In genomic region chr18:76380127-76380729, GRCh38 we compare ENCODE assay signal across 25 cellular contexts.
"Had no signal": no experiment of that assay in that cellular context is flagged by ENCODE, and none has a peak within 500 bp of the region (broad histone marks: within the 10 kb centered on the region; RNA-seq: fewer than 3 reads in every experiment).

No MANE protein-coding gene starts in this region.

- H3K4me1 ChIP-seq: colonic mucosa had no signal

- H3K27me3 ChIP-seq: colonic mucosa, dorsolateral prefrontal cortex, gastroesophageal sphincter, right lobe of liver, vagina had no signal

- H3K27ac Mint-ChIP-seq: activated CD8-positive, alpha-beta T cell treated with anti-CD3 and anti-CD28 coated beads for 36 hours; activated naive CD4-positive, alpha-beta T cell treated with anti-CD3 and anti-CD28 coated beads, Interleukin-2, amount 50 U/mL, for 24 hours; activated naive CD8-positive, alpha-beta T cell treated with anti-CD3 and anti-CD28 coated beads, Interleukin-2, amount 50 U/mL, for 24 hours; activated T-helper 2 cell treated with anti-CD3 and anti-CD28 coated beads, Interferon-gamma antibody, Interleukin-2, Interleukin-4, amounts not matched to agents 10 μg/mL and 5 μg/mL and 100 μg/mL, durations not matched to agents 14 hours and 24 hours and 36 hours; immature natural killer cell; memory B cell; stimulated activated memory B cell treated with anti-CD40 and anti-IgM and Interleukin-4, amounts not matched to agents 10 μg/mL and 1 μg/mL and 100 μg/mL, for 72 hours; T-helper 1 cell treated with Interleukin-12 subunit alpha and Interleukin-12 subunit beta and Interleukin-4 antibody, amounts not matched to agents 30 μg/mL and 1 μg/mL, for 36 hours; type B pancreatic cell had no signal

- ATAC-seq: activated CD8-positive, alpha-beta T cell treated with anti-CD3 and anti-CD28 coated beads for 36 hours; activated naive CD8-positive, alpha-beta T cell treated with anti-CD3 and anti-CD28 coated beads, Interleukin-2, amount 50 U/mL, for 24 hours; gastroesophageal sphincter; left colon; naive thymus-derived CD8-positive, alpha-beta T cell; right lobe of liver; stimulated activated memory B cell treated with anti-CD40 and anti-IgM and Interleukin-4, amounts not matched to agents 10 μg/mL and 1 μg/mL and 100 μg/mL, for 72 hours; stimulated activated naive CD8-positive, alpha-beta T cell treated with anti-CD3 and anti-CD28 coated beads, Interleukin-15, amount 100 ng/mL, for 72 hours had no signal

- H3K27me3 Mint-ChIP-seq: activated CD8-positive, alpha-beta T cell treated with anti-CD3 and anti-CD28 coated beads for 36 hours; activated naive CD4-positive, alpha-beta T cell treated with anti-CD3 and anti-CD28 coated beads, Interleukin-2, amount 50 U/mL, for 24 hours; activated naive CD8-positive, alpha-beta T cell treated with anti-CD3 and anti-CD28 coated beads, Interleukin-2, amount 50 U/mL, for 24 hours; memory B cell; naive thymus-derived CD8-positive, alpha-beta T cell; stimulated activated memory B cell treated with anti-CD40 and anti-IgM and Interleukin-4, amounts not matched to agents 10 μg/mL and 1 μg/mL and 100 μg/mL, for 72 hours; stimulated activated naive CD8-positive, alpha-beta T cell treated with anti-CD3 and anti-CD28 coated beads, Interleukin-15, amount 100 ng/mL, for 72 hours; type B pancreatic cell had no signal

- H3K4me3 Mint-ChIP-seq: activated CD8-positive, alpha-beta T cell treated with anti-CD3 and anti-CD28 coated beads for 36 hours; activated naive CD4-positive, alpha-beta T cell treated with anti-CD3 and anti-CD28 coated beads, Interleukin-2, amount 50 U/mL, for 24 hours; activated naive CD8-positive, alpha-beta T cell treated with anti-CD3 and anti-CD28 coated beads, Interleukin-2, amount 50 U/mL, for 24 hours; immature natural killer cell; memory B cell; naive thymus-derived CD8-positive, alpha-beta T cell; stimulated activated memory B cell treated with anti-CD40 and anti-IgM and Interleukin-4, amounts not matched to agents 10 μg/mL and 1 μg/mL and 100 μg/mL, for 72 hours; stimulated activated naive CD8-positive, alpha-beta T cell treated with anti-CD3 and anti-CD28 coated beads, Interleukin-15, amount 100 ng/mL, for 72 hours; T-helper 1 cell treated with Interleukin-12 subunit alpha and Interleukin-12 subunit beta and Interleukin-4 antibody, amounts not matched to agents 30 μg/mL and 1 μg/mL, for 36 hours; type B pancreatic cell had no signal

- H3K9me3 ChIP-seq: colonic mucosa, gastroesophageal sphincter, right lobe of liver, vagina had no signal

- H3K27ac ChIP-seq: colonic mucosa, dorsolateral prefrontal cortex, gastroesophageal sphincter, right lobe of liver, skin epidermis, vagina had no signal

- H3K4me3 ChIP-seq: colonic mucosa, dorsolateral prefrontal cortex, gastroesophageal sphincter, right lobe of liver, skin epidermis, vagina had no signal

- H3K9me3 Mint-ChIP-seq: immature natural killer cell; memory B cell; naive thymus-derived CD8-positive, alpha-beta T cell; stimulated activated memory B cell treated with anti-CD40 and anti-IgM and Interleukin-4, amounts not matched to agents 10 μg/mL and 1 μg/mL and 100 μg/mL, for 72 hours; type B pancreatic cell had no signal

- DNase-seq: activated CD4-positive, alpha-beta T cell treated with anti-CD3 and anti-CD28 coated beads, Interleukin-2, amount 50 U/mL, for 1 hour; cerebellar nuclear complex; colonic mucosa; effector memory CD4-positive, alpha-beta T cell; hypothalamus; immature natural killer cell; kidney; left colon; naive thymus-derived CD8-positive, alpha-beta T cell; right lobe of liver; stimulated activated CD4-positive, alpha-beta T cell treated with anti-CD3 and anti-CD28 coated beads, Interleukin-4, amount 100 ng/mL, for 4 hours; substantia nigra had no signal
